ENCODE assay signal across 8 cellular contexts in genomic region chr20:49132995-49133451, GRCh38. TPM values are rescaled to one million over a fixed set of nuclear protein-coding genes. Genes with fewer than 3 reads are reported as not detected.
DNase-seq lines count a peak whose midpoint lies in the region; ATAC-seq, FAIRE-seq and TF ChIP-seq lines count a peak whose summit lies in the region.

No MANE protein-coding gene starts in this region.

- TF ChIP-seq EP300 in upper lobe of left lung (IDR thresholded peaks at IDR 0.05) = no peak

- peaks cover 14% of the 10 kb centered on the region for H4K20me1 ChIP-seq in PC-9 (ENCODE audit: insufficient read depth)

- TF ChIP-seq CTCF in D721Med (IDR thresholded peaks at IDR 0.05; ENCODE audit: insufficient read depth, missing control alignments) (peak; percentile 71), HL-60 (IDR thresholded peaks at IDR 0.05; ENCODE audit: insufficient read depth, low read length) (peak; percentile 19), PC-9 (conservative IDR thresholded peaks at IDR 0.05) (peak; percentile 83), coronary artery (IDR thresholded peaks at IDR 0.05) (no peak), liver (IDR thresholded peaks at IDR 0.05; ENCODE audit: low read depth, low read length, missing input control) (peak; percentile 58), upper lobe of left lung (IDR thresholded peaks at IDR 0.05) (peak; percentile 45 to 75 (median 64))

- no peak for DNase-seq in D721Med (ENCODE audit: insufficient read length, low spot score)
- peak in 1 of 2 experiments; percentile 56 for DNase-seq in HL-60 (ENCODE audit: low read depth in 1 of 2, low spot score in 1 of 2)
- peak; percentile 8 to 50 for DNase-seq in PC-9
- peak; percentile 2 for DNase-seq in coronary artery (ENCODE audit: low spot score)
- DNase-seq in upper lobe of left lung = no peak
- no peak for DNase-seq in activated T-cell treated with anti-CD3 and anti-CD28 coated beads for 4 hours
- no peak for DNase-seq in activated naive CD4-positive, alpha-beta T cell treated with Interleukin-2 at 50 U/mL for 16 hours

- H3K4me1 ChIP-seq in PC-9 (replicated peaks; ENCODE audit: insufficient read depth) (no peaks in the 10 kb centered on the region), liver (ENCODE audit: control insufficient read depth in 4 of 4, insufficient read depth in 4 of 4, low read length in 3 of 4) (peaks cover 0 to 6% (median 4%) of the 10 kb centered on the region in 4 donors), upper lobe of left lung (peaks cover 0 to 9% (median 2%) of the 10 kb centered on the region in 4 donors)

- H3K9me2 ChIP-seq in PC-9 (ENCODE audit: insufficient read depth) = no peaks in the 10 kb centered on the region

- H3K27ac ChIP-seq in HL-60 (replicated peaks) (no peak overlapping the region), PC-9 (no peak overlapping the region), coronary artery (no peak overlapping the region), liver (ENCODE audit: low read depth in 1 of 2, low read length in 2 of 2) (no peak overlapping the region), upper lobe of left lung (peak overlapping the region in 1 of 4 donors; percentile 50)

- H3K79me2 ChIP-seq in PC-9 (ENCODE audit: low read depth) = peaks cover 5% of the 10 kb centered on the region; the same call in 1 of the 2 replicates

- ATAC-seq in upper lobe of left lung (ENCODE audit: low FRiP score in 2 of 2) = peak in 1 of 2 donors; percentile 76

- H3K27me3 ChIP-seq in HL-60 (ENCODE audit: insufficient read depth, poor library complexity, severe bottlenecking) (no peaks in the 10 kb centered on the region), PC-9 (ENCODE audit: insufficient read depth, low read depth) (no peaks in the 10 kb centered on the region), liver (ENCODE audit: control insufficient read depth in 4 of 4, insufficient read depth in 4 of 4, low read length in 3 of 4) (no peaks in the 10 kb centered on the region), upper lobe of left lung (no peaks in the 10 kb centered on the region)

- H3K4me3 ChIP-seq in HL-60 (replicated peaks; ENCODE audit: insufficient read depth, low read length) = no peak overlapping the region
- no peak overlapping the region for H3K4me3 ChIP-seq in PC-9
- H3K4me3 ChIP-seq in coronary artery = no peak overlapping the region
- H3K4me3 ChIP-seq in liver (ENCODE audit: low read depth in 1 of 3, low read length in 3 of 3) = no peak overlapping the region
- H3K4me3 ChIP-seq in upper lobe of left lung = no peak overlapping the region

- TF ChIP-seq POLR2A in upper lobe of left lung (IDR thresholded peaks at IDR 0.05) = no peak

- no peak overlapping the region for H3K4me2 ChIP-seq in PC-9

- H3K9ac ChIP-seq in liver (ENCODE audit: low read depth in 1 of 2, low read length in 2 of 2) = no peak overlapping the region

- CTCF ChIA-PET in PC-9 (lab: Charles Lee) = interaction anchor here (0.7 to 1.2 kb wide), 6 partner anchors 26 to 89 kb away, joined by 3 to 6 read pairs (median 3); no protein-coding TSS in a partner anchor

- no peak for FAIRE-seq in D721Med (lab: Jason Lieb, UNC)

- peak; percentile 85 to 87 for TF ChIP-seq RAD21 in liver (IDR thresholded peaks at IDR 0.05)

- WGBS in liver = 43% methylated on average over 5 of the region's 5 CpGs
- WGBS in upper lobe of left lung, 2 donors = 40 to 42% methylated on average over 5 of the region's 5 CpGs

- H3F3A ChIP-seq in PC-9 (ENCODE audit: insufficient read depth, low read depth) = peaks cover 22% of the 10 kb centered on the region

- H3K36me3 ChIP-seq in PC-9 (ENCODE audit: low read depth) (peaks cover 8% of the 10 kb centered on the region), liver (ENCODE audit: control insufficient read depth in 4 of 4, insufficient read depth in 3 of 4, low read depth in 1 of 4, low read length in 3 of 4) (peaks cover 3 to 32% (median 15%) of the 10 kb centered on the region in 4 donors), upper lobe of left lung (peaks cover 0 to 58% (median 29%) of the 10 kb centered on the region in 4 donors)

- no TSS peak for BruUV-seq in PC-9 (replicated peaks; lab: Mats Ljungman, UMichigan)

- intact Hi-C loops in PC-9 (cut with micrococcal nuclease; ENCODE audit: unreplicated experiment) = loop anchor here (1.0 kb wide), 2 partner anchors 84 to 190 kb away; no protein-coding TSS in a partner anchor

- POLR2A ChIA-PET in PC-9 (lab: Charles Lee; ENCODE audit: unreplicated experiment) = no interaction called here

- H3K9me3 ChIP-seq in PC-9 (ENCODE audit: insufficient read depth, low read depth) (no peaks in the 10 kb centered on the region), liver (ENCODE audit: control insufficient read depth in 4 of 4, low read length in 3 of 4) (no peaks in the 10 kb centered on the region), upper lobe of left lung (no peaks in the 10 kb centered on the region)

- H2AFZ ChIP-seq in PC-9 = no peak overlapping the region

TF ChIP-seq in liver, 16 proteins besides CTCF, POLR2A, EP300 and RAD21:
- TF ChIP-seq FOXA2 (IDR thresholded peaks at IDR 0.05) (no peak), NR2F2 (IDR thresholded peaks at IDR 0.05) (no peak), ZBTB33 (IDR thresholded peaks at IDR 0.05) (no peak), YY1 (IDR thresholded peaks at IDR 0.05) (no peak), FOXA1 (IDR thresholded peaks at IDR 0.05) (no peak), ATF3 (IDR thresholded peaks at IDR 0.05) (no peak), RXRA (IDR thresholded peaks at IDR 0.05) (no peak), GABPA (IDR thresholded peaks at IDR 0.05 in 1 of 2, conservative IDR thresholded peaks at IDR 0.05 in 1 of 2) (no peak), SP1 (IDR thresholded peaks at IDR 0.05) (no peak), EGR1 (IDR thresholded peaks at IDR 0.05; ENCODE audit: low read depth in 2 of 2) (no peak), MAX (IDR thresholded peaks at IDR 0.05) (no peak), TAF1 (conservative IDR thresholded peaks at IDR 0.05) (no peak), HNF4G (IDR thresholded peaks at IDR 0.05) (no peak), JUND (IDR thresholded peaks at IDR 0.05) (no peak), REST (IDR thresholded peaks at IDR 0.05) (no peak), HNF4A (conservative IDR thresholded peaks at IDR 0.05) (no peak)

RNA-seq across cellular contexts. Expression of gene STAU1, which starts 55.1 kb away (rescaled TPM):
- 127 and 153 TPM in 2 replicates for total RNA-seq in PC-9 (2021)
- 10 to 100 TPM; 59.4 to 89.2 TPM for total RNA-seq in liver
- 10 to 100 TPM; 53.5 to 71.0 TPM for polyA plus RNA-seq in liver
- total RNA-seq in upper lobe of left lung = 10 to 100 TPM; 69.1 to 97.7 (median 73.5) TPM

Comparison
In these comparisons a context has a peak if more than half of its experiments do, and no peak if none do; other contexts are left out.
1. DNase-seq: peak in PC-9 (2 of 2) and coronary artery (single experiment); none in D721Med (single experiment), upper lobe of left lung (0 of 2), activated T-cell treated with anti-CD3 and anti-CD28 coated beads for 4 hours (single experiment) and activated naive CD4-positive, alpha-beta T cell treated with Interleukin-2 at 50 U/mL for 16 hours (single experiment).